Comparison of ENCODE assay signal across 25 cellular contexts in genomic region chr7:52726986-52727385, GRCh38.
"Had no signal": no experiment of that assay in that cellular context is flagged by ENCODE, and none has a peak within 500 bp of the region (broad histone marks: within the 10 kb centered on the region; RNA-seq: fewer than 3 reads in every experiment).

No MANE protein-coding gene starts in this region.

- H3K4me1 Mint-ChIP-seq: activated naive CD4-positive, alpha-beta T cell treated with anti-CD3 and anti-CD28 coated beads, Interleukin-2, amount 50 U/mL, for 24 hours had no signal

- H3K36me3 ChIP-seq: Peyer's patch, SJCRH30, WERI-Rb-1 had no signal

- H3K27ac Mint-ChIP-seq: activated CD8-positive, alpha-beta T cell treated with anti-CD3 and anti-CD28 coated beads, Interleukin-2, amount 10 ng/mL, durations not matched to agents 7 days and 5 days; activated naive CD4-positive, alpha-beta T cell treated with anti-CD3 and anti-CD28 coated beads, Interleukin-2, amount 50 U/mL, for 24 hours had no signal

- ATAC-seq: activated CD8-positive, alpha-beta T cell treated with anti-CD3 and anti-CD28 coated beads, Interleukin-2, amount 10 ng/mL, durations not matched to agents 7 days and 5 days; body of pancreas had no signal

- H3K4me1 ChIP-seq: body of pancreas, Peyer's patch, SJCRH30 had no signal

- H3K27me3 ChIP-seq: body of pancreas, Peyer's patch had no signal

- H3K36me3 Mint-ChIP-seq: activated naive CD4-positive, alpha-beta T cell treated with anti-CD3 and anti-CD28 coated beads, Interleukin-2, amount 50 U/mL, for 24 hours had no signal

- H3K4me3 ChIP-seq: body of pancreas, Peyer's patch, SJCRH30 had no signal

- H3K27me3 Mint-ChIP-seq: activated naive CD4-positive, alpha-beta T cell treated with anti-CD3 and anti-CD28 coated beads, Interleukin-2, amount 50 U/mL, for 24 hours had no signal

- H3K9me3 ChIP-seq: body of pancreas, SJCRH30, SK-N-SH had no signal

- H3K27ac ChIP-seq: body of pancreas, Peyer's patch, RWPE1, SJCRH30, WERI-Rb-1 had no signal

- H3K4me2 ChIP-seq: SK-N-SH had no signal

- H3K4me3 Mint-ChIP-seq: activated CD8-positive, alpha-beta T cell treated with anti-CD3 and anti-CD28 coated beads, Interleukin-2, amount 10 ng/mL, durations not matched to agents 7 days and 5 days; activated naive CD4-positive, alpha-beta T cell treated with anti-CD3 and anti-CD28 coated beads, Interleukin-2, amount 50 U/mL, for 24 hours had no signal

- DNase-seq: activated CD4-positive, alpha-beta T cell treated with anti-CD3 and anti-CD28 coated beads for 48 hours; activated CD4-positive, alpha-beta T cell treated with anti-CD3 and anti-CD28 coated beads, Interleukin-2, amount 50 U/mL, for 4 hours; activated CD8-positive, alpha-beta memory T cell treated with anti-CD3 and anti-CD28 coated beads, Interleukin-2, amount 50 U/mL, for 48 hours; activated CD8-positive, alpha-beta T cell treated with anti-CD3 and anti-CD28 coated beads, Interleukin-2, amount 10 ng/mL, durations not matched to agents 7 days and 5 days; activated naive CD4-positive, alpha-beta T cell; activated T-cell treated with anti-CD3 and anti-CD28 coated beads, Interleukin-2, amount 50 U/mL, for 1 hour; aorta; body of pancreas; central memory CD4-positive, alpha-beta T cell; MM.1S; NCI-H1105; NCI-H1436 treated with DMSO at 0.1 percent for 48 hours; NCI-H187; NCI-H2081; NCI-H2171 treated with DMSO at 0.1 percent for 48 hours; NCI-H226; NCI-H69; Peyer's patch; Right ventricle myocardium superior; SJCRH30; SK-N-SH; T-helper 1 cell; WERI-Rb-1 had no signal

- H3K9ac ChIP-seq: SK-N-SH had no signal
